In genomic region chr11:75888391-75888790, GRCh38 we compare ENCODE assay signal across 24 cellular contexts.
"Had no signal": no experiment of that assay in that cellular context is flagged by ENCODE, and none has a peak within 500 bp of the region (broad histone marks: within the 10 kb centered on the region; RNA-seq: fewer than 3 reads in every experiment).

No MANE protein-coding gene starts in this region.

- H3K4me3 ChIP-seq: colonic mucosa, hepatocyte, lung, psoas muscle, right lobe of liver, stomach, thoracic aorta, transverse colon had no signal

- H3K27me3 Mint-ChIP-seq: naive thymus-derived CD8-positive, alpha-beta T cell had no signal

- H3K4me3 Mint-ChIP-seq: endodermal cell; naive thymus-derived CD8-positive, alpha-beta T cell had no signal

- H3K4me1 ChIP-seq: colonic mucosa, foreskin keratinocyte, psoas muscle, right lobe of liver had no signal

- H3K4me2 ChIP-seq: hepatocyte had no signal

- H3K27ac ChIP-seq: colonic mucosa, foreskin keratinocyte, hepatocyte, neutrophil, psoas muscle, right lobe of liver, stomach, thoracic aorta, transverse colon had no signal

- H3K27me3 ChIP-seq: colonic mucosa, foreskin keratinocyte, hepatocyte, neutrophil, right lobe of liver, stomach, transverse colon had no signal

- H3K27ac Mint-ChIP-seq: endodermal cell had no signal

- DNase-seq: colonic mucosa; effector CD4-positive, alpha-beta T cell; endodermal cell; erythroblast; foreskin keratinocyte; head of caudate nucleus; kidney; left cardiac atrium; left ventricle myocardium superior; mesendoderm; naive thymus-derived CD8-positive, alpha-beta T cell; psoas muscle; retina; right lobe of liver; stimulated activated CD4-positive, alpha-beta T cell treated with anti-CD3 and anti-CD28 coated beads, Interleukin-1b, Interleukin-23, amount 100 ng/mL, for 48 hours; stimulated activated CD4-positive, alpha-beta T cell treated with anti-CD3 and anti-CD28 coated beads, Interleukin-4, amount 100 ng/mL, for 24 hours; stimulated activated naive CD4-positive, alpha-beta T cell; stomach; substantia nigra; transverse colon had no signal

- H3K36me3 ChIP-seq: colonic mucosa, neutrophil had no signal

- H2AFZ ChIP-seq: hepatocyte had no signal

- ATAC-seq: foreskin keratinocyte; left cardiac atrium; left ventricle myocardium superior; naive thymus-derived CD8-positive, alpha-beta T cell; psoas muscle had no signal

- H3K9me3 ChIP-seq: colonic mucosa, neutrophil, psoas muscle, right lobe of liver, stomach, thoracic aorta, transverse colon had no signal

- H3K9me3 Mint-ChIP-seq: endodermal cell; naive thymus-derived CD8-positive, alpha-beta T cell had no signal
